In the genomic region with DNA sequence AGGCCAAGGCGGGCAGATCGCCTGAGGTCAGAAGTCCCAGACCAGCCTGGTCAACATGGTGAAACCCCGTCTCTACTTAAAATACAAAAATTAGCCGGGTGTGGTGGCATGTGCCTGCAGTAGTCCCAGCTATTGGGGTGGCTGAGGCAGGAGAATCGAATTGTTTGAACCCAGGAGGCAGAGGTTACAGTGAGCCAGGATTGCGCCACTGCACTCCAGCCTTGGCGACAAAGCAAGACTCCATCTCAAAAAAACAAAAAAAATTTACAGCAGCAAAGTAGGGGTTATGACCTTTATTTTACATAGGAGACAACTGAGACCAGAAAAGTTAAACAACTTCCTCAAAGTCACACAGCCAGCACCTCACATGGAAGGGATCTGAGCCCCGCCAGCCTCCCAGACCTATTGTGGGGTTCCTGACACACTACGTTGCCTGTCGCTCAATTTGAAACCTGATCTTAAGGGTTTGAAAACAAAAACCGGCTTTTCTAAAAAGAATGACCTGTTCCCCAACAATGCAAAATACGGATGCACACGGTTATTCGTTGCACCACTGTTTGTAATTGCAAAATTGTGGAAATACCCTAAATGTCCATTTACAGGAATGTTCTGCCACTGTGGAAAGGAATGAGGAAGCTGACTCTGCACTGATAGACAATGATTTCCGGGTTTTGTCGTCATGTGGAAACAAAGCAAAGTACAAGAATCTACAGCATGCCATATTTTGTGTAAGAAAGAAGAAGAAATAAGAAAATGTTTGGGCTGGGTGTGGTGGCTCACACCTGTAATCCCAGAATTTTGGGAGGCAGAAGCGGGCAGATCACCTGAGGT, we compare ENCODE assay signal across 10 cellular contexts.
DNase-seq lines count a peak whose midpoint lies in the region; ATAC-seq and TF ChIP-seq lines count a peak whose summit lies in the region.
"Had no signal": no experiment of that assay in that cellular context is flagged by ENCODE, and none has a peak within 500 bp of the region (broad histone marks: within the 10 kb centered on the region; RNA-seq: fewer than 3 reads in every experiment).

No MANE protein-coding gene starts in this region.

- no peak overlapping the region for H3K4me3 Mint-ChIP-seq in activated CD4-positive, alpha-beta memory T cell treated with anti-CD3 and anti-CD28 coated beads for 36 hours
- H3K4me3 Mint-ChIP-seq: naive B cell had no signal

- no peak for TF ChIP-seq CTCF in MM.1S (IDR thresholded peaks at IDR 0.05; ENCODE audit: low read length)
- TF ChIP-seq CTCF in choroid plexus epithelial cell (conservative IDR thresholded peaks at IDR 0.05; ENCODE audit: low read depth, low read length): no peak
- TF ChIP-seq CTCF in lung (IDR thresholded peaks at IDR 0.05; ENCODE audit: control extremely low read depth, extremely low read depth): no peak

- H3K27ac ChIP-seq in MM.1S (ENCODE audit: low read length) (no peak overlapping the region), lung (ENCODE audit: low read depth in 1 of 2, low read length in 1 of 2) (peak overlapping the region in 1 of 2 donors; percentile 85)

- intact Hi-C loops in activated CD4-positive, alpha-beta memory T cell treated with anti-CD3 and anti-CD28 coated beads for 36 hours (cut with micrococcal nuclease): loop anchor here (10.0 kb wide), 1 partner anchor 411 kb away; no protein-coding TSS in a partner anchor

- H3K4me1 ChIP-seq in MM.1S (ENCODE audit: low read length) (no peaks in the 10 kb centered on the region), lung (ENCODE audit: control insufficient read depth in 2 of 2, insufficient read depth in 2 of 2, low read length in 2 of 2) (peaks cover 0 to 15% of the 10 kb centered on the region in 2 donors)

- H3K27me3 ChIP-seq in MM.1S (replicated peaks; ENCODE audit: insufficient read depth, low read length): no peaks in the 10 kb centered on the region; the same call in 1 of the 2 replicates
- no peaks in the 10 kb centered on the region for H3K27me3 ChIP-seq in lung (ENCODE audit: control insufficient read depth, insufficient read depth)

- no peaks in the 10 kb centered on the region for H3F3A ChIP-seq in MM.1S (ENCODE audit: insufficient read depth, low read length)

- H2AFZ ChIP-seq in MM.1S (ENCODE audit: low read length): peak overlapping the region; percentile 27; the same call in 1 of the 2 replicates

- H3K36me3 ChIP-seq in MM.1S (replicated peaks; ENCODE audit: insufficient read depth, low read length) (no peaks in the 10 kb centered on the region), lung (ENCODE audit: control insufficient read depth in 2 of 2, insufficient read depth in 2 of 2, low read length in 2 of 2) (no peaks in the 10 kb centered on the region)

- no peaks in the 10 kb centered on the region for H4K20me1 ChIP-seq in MM.1S (ENCODE audit: insufficient read depth, low read length)

- no peaks in the 10 kb centered on the region for H3K79me2 ChIP-seq in MM.1S (ENCODE audit: low read length)

- peaks cover 11% of the 10 kb centered on the region for H3K4me1 Mint-ChIP-seq in activated CD4-positive, alpha-beta memory T cell treated with anti-CD3 and anti-CD28 coated beads for 36 hours (ENCODE audit: low read depth)

- H3K27me3 Mint-ChIP-seq in activated CD4-positive, alpha-beta memory T cell treated with anti-CD3 and anti-CD28 coated beads for 36 hours: peaks cover 7% of the 10 kb centered on the region

- no peak overlapping the region for H3K27ac Mint-ChIP-seq in activated CD4-positive, alpha-beta memory T cell treated with anti-CD3 and anti-CD28 coated beads for 36 hours

- CTCF ChIA-PET in activated CD4-positive, alpha-beta memory T cell treated with anti-CD3 and anti-CD28 coated beads for 36 hours (lab: Charles Lee): interaction anchor here (1.0 to 2.3 kb wide), 2 partner anchors 9 to 115 kb away, joined by 3 to 5 read pairs; no protein-coding TSS in a partner anchor

- H3K9me3 Mint-ChIP-seq in activated CD4-positive, alpha-beta memory T cell treated with anti-CD3 and anti-CD28 coated beads for 36 hours: no peaks in the 10 kb centered on the region
- H3K9me3 Mint-ChIP-seq: naive B cell had no signal

- H3K9me2 ChIP-seq in MM.1S (replicated peaks; ENCODE audit: insufficient read depth, low read length): no peaks in the 10 kb centered on the region

- no peak overlapping the region for H3K4me2 ChIP-seq in MM.1S (ENCODE audit: low read depth, low read length)

- 32 to 34% methylated on average over 17 of the region's 17 CpGs for WGBS in lung, 2 donors

- H3K36me3 Mint-ChIP-seq in activated CD4-positive, alpha-beta memory T cell treated with anti-CD3 and anti-CD28 coated beads for 36 hours: no peaks in the 10 kb centered on the region
- H3K36me3 Mint-ChIP-seq: naive B cell had no signal

- no peak overlapping the region for H3K9ac ChIP-seq in MM.1S (ENCODE audit: low read length)

- DNase-seq in AG08396 (ENCODE audit: low spot score) (peak; percentile 51), MM.1S (no peak), choroid plexus epithelial cell (ENCODE audit: low read depth) (peak; percentile 95), lung (ENCODE audit: low spot score) (peak; percentile 55), RKO (ENCODE audit: low spot score) (no peak)
- DNase-seq in activated CD4-positive, alpha-beta memory T cell treated with anti-CD3 and anti-CD28 coated beads for 36 hours: no peak
- DNase-seq: activated naive CD4-positive, alpha-beta T cell treated with anti-CD3 and anti-CD28 coated beads, Interleukin-2, amount 50 U/mL, for 16 hours; naive B cell had no signal

- no peaks in the 10 kb centered on the region for H3K9me3 ChIP-seq in MM.1S (replicated peaks; ENCODE audit: insufficient read depth, low read length)
- H3K9me3 ChIP-seq in lung (ENCODE audit: control insufficient read depth in 2 of 2, insufficient read depth in 1 of 2, low read length in 1 of 2): no peaks in the 10 kb centered on the region

- ATAC-seq in lung (ENCODE audit: insufficient read depth, low FRiP score) (peak; percentile 55), HG03175 (IDR thresholded peaks at IDR 0.05; ENCODE audit: unreplicated experiment) (no peak), GM21390 (IDR thresholded peaks at IDR 0.05; ENCODE audit: unreplicated experiment) (no peak)

- POLR2A ChIA-PET in activated CD4-positive, alpha-beta memory T cell treated with anti-CD3 and anti-CD28 coated beads for 36 hours (lab: Charles Lee): no interaction called here

- H3K4me3 ChIP-seq in MM.1S (ENCODE audit: low read length) (no peak overlapping the region), choroid plexus epithelial cell (ENCODE audit: low read depth, low read length) (no peak overlapping the region), lung (no peak overlapping the region)

Comparison
In these comparisons a context has a peak if more than half of its experiments do, and no peak if none do; other contexts are left out.
1. DNase-seq: peak in AG08396 (single experiment), choroid plexus epithelial cell (single experiment) and lung (single experiment); none in MM.1S (single experiment), activated CD4-positive, alpha-beta memory T cell treated with anti-CD3 and anti-CD28 coated beads for 36 hours (single experiment) and RKO (single experiment).